Comparison of ENCODE assay signal across 26 cellular contexts in the genomic region with DNA sequence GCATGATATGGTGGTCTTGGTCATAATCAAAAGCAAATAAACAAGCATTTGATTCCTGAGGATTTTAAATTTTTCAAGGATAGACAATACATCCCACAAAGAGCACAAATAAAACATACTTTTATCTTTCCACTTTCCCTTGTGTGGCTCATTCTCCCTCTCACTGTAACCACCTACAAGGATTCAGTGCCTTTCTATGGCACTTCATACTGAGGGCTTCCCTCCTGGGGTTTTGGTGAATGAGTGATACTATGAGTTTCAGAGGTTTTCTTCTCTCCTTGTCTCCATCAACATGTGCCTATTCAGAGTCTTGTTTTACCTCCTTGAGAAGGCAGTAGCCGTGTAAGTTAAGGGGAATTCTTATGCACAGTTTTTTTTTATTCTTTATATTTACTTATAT.
DNase-seq lines count a peak whose midpoint lies in the region; ATAC-seq, FAIRE-seq and TF ChIP-seq lines count a peak whose summit lies in the region.
"Had no signal": no experiment of that assay in that cellular context is flagged by ENCODE, and none has a peak within 500 bp of the region (broad histone marks: within the 10 kb centered on the region; RNA-seq: fewer than 3 reads in every experiment).

No MANE protein-coding gene starts in this region.

- H3K56ac ChIP-seq in H1 (replicated peaks; ENCODE audit: insufficient read length, low read depth, low read length): no peak overlapping the region

- no peak for TF ChIP-seq RAD21 in H1 (IDR thresholded peaks at IDR 0.05 in 1 of 2, conservative IDR thresholded peaks at IDR 0.05 in 1 of 2; ENCODE audit: low read depth in 2 of 2, low read length in 2 of 2)

- H3K9me3 ChIP-seq in HUES64 (ENCODE audit: insufficient read depth, low read depth, low read length): no peaks in the 10 kb centered on the region
- no peaks in the 10 kb centered on the region for H3K9me3 ChIP-seq in H1 (ENCODE audit: insufficient read depth in 2 of 2, low read depth in 1 of 2, low read length in 1 of 2)
- no peaks in the 10 kb centered on the region for H3K9me3 ChIP-seq in neural progenitor cell (ENCODE audit: low read depth)
- no peaks in the 10 kb centered on the region for H3K9me3 ChIP-seq in gastrocnemius medialis
- H3K9me3 ChIP-seq: A549; BE2C; BLaER1 treated with 17β-estradiol and CSF1 and Interleukin-3, amounts not matched to agents 10 nM and 100 nM; HAP-1 had no signal

- H3K14ac ChIP-seq in H1 (ENCODE audit: insufficient read length): no peak overlapping the region

- H4K5ac ChIP-seq in H1 (ENCODE audit: insufficient read length, low read depth, low read length): peak overlapping the region; percentile 87

- no peak overlapping the region for H4K91ac ChIP-seq in H1 (replicated peaks; ENCODE audit: insufficient read length, low read length)

- no peaks in the 10 kb centered on the region for H3K27me3 Mint-ChIP-seq in neural progenitor cell (ENCODE audit: insufficient read depth, low read depth)
- H3K27me3 Mint-ChIP-seq: CD4-positive, alpha-beta T cell; CD8-positive, alpha-beta memory T cell had no signal

- H3K4me2 ChIP-seq in H1 (ENCODE audit: insufficient read depth in 1 of 2, low read depth in 2 of 2, low read length in 2 of 2): peak overlapping the region in 1 of 2 experiments; percentile 40; a peak in 1 of 4 replicates
- H3K4me2 ChIP-seq in neural progenitor cell: no peak overlapping the region
- H3K4me2 ChIP-seq: A549; BLaER1 treated with 17β-estradiol and CSF1 and Interleukin-3, amounts not matched to agents 10 nM and 100 nM had no signal

- H2BK12ac ChIP-seq in H1 (ENCODE audit: low read depth, low read length): no peak overlapping the region

- no peaks in the 10 kb centered on the region for H3K23me2 ChIP-seq in H1 (ENCODE audit: low read depth, low read length)

- H3K27ac ChIP-seq in HUES64 (ENCODE audit: low read depth, low read length) (peak overlapping the region; percentile 66; the same call in 1 of the 2 replicates), H1 (ENCODE audit: low read depth, low read length) (no peak overlapping the region), neural progenitor cell (peak overlapping the region; percentile 36), gastrocnemius medialis (no peak overlapping the region)
- H3K27ac ChIP-seq: A549; BLaER1 treated with 17β-estradiol and CSF1 and Interleukin-3, amounts not matched to agents 10 nM and 100 nM had no signal

- ATAC-seq in gastrocnemius medialis (no peak), GM21786 (IDR thresholded peaks at IDR 0.05; ENCODE audit: unreplicated experiment) (no peak)
- ATAC-seq: A549, GM12878 had no signal

- TF ChIP-seq POLR2A in H1 (IDR thresholded peaks at IDR 0.05; ENCODE audit: control extremely low read depth in 1 of 2, low read depth in 2 of 2, low read length in 2 of 2) (no peak), gastrocnemius medialis (IDR thresholded peaks at IDR 0.05) (no peak)

- no peak overlapping the region for H2AK5ac ChIP-seq in H1 (ENCODE audit: low read depth, low read length)

- H3K9ac ChIP-seq in HUES64 (ENCODE audit: low read depth, low read length) (no peak overlapping the region), H1 (replicated peaks in 1 of 4; ENCODE audit: extremely low read depth in 1 of 4, low read depth in 3 of 4, low read length in 3 of 4) (no peak overlapping the region), neural progenitor cell (no peak overlapping the region)
- H3K9ac ChIP-seq: BLaER1 treated with 17β-estradiol and CSF1 and Interleukin-3, amounts not matched to agents 10 nM and 100 nM had no signal

- CTCF ChIA-PET in H1 (lab: Charles Lee; ENCODE audit: partially characterized antibody): no interaction called here

- no peak overlapping the region for H3K4ac ChIP-seq in H1 (replicated peaks; ENCODE audit: insufficient read length, low read depth, low read length)

- H3K9me3 Mint-ChIP-seq in neural progenitor cell: no peaks in the 10 kb centered on the region
- H3K9me3 Mint-ChIP-seq: CD4-positive, alpha-beta T cell had no signal

- H3K4me1 Mint-ChIP-seq in neural progenitor cell: no peaks in the 10 kb centered on the region
- H3K4me1 Mint-ChIP-seq: CD14-positive monocyte; CD8-positive, alpha-beta memory T cell had no signal

- TF ChIP-seq EP300 in H1 (IDR thresholded peaks at IDR 0.05; ENCODE audit: borderline replicate concordance in 1 of 2, low read depth in 2 of 2, low read length in 2 of 2): no peak

- H3K4me3 ChIP-seq in H7 (ENCODE audit: insufficient read depth, low read depth, low read length): no peak overlapping the region
- no peak overlapping the region for H3K4me3 ChIP-seq in HUES64 (ENCODE audit: low read length)
- peak overlapping the region in 1 of 4 experiments; percentile 13; a peak in 1 of 8 replicates for H3K4me3 ChIP-seq in H1 (ENCODE audit: extremely low read depth in 1 of 4, insufficient read depth in 2 of 4, low read depth in 3 of 4, low read length in 4 of 4)
- H3K4me3 ChIP-seq in neural progenitor cell: no peak overlapping the region
- no peak overlapping the region for H3K4me3 ChIP-seq in gastrocnemius medialis
- H3K4me3 ChIP-seq: A549; BLaER1 treated with 17β-estradiol and CSF1 and Interleukin-3, amounts not matched to agents 10 nM and 100 nM; GM12878; HAP-1 had no signal

- no peaks in the 10 kb centered on the region for H3K36me3 Mint-ChIP-seq in neural progenitor cell
- H3K36me3 Mint-ChIP-seq: CD14-positive monocyte; CD8-positive, alpha-beta memory T cell had no signal

- no peak overlapping the region for H2BK15ac ChIP-seq in H1 (ENCODE audit: low read length)

- peak overlapping the region; percentile 22; the same call in 1 of the 2 replicates for H2BK5ac ChIP-seq in H1 (ENCODE audit: low read depth, low read length)

- in situ Hi-C loops in gastrocnemius medialis (cut with MboI; ENCODE audit: low sequenced_read_pairs in 4 of 4): no loop called here

- H3K23ac ChIP-seq in H1 (ENCODE audit: insufficient read length): no peak overlapping the region

- H3K79me1 ChIP-seq in H1 (ENCODE audit: low read depth, low read length): no peaks in the 10 kb centered on the region

- H3K4me3 Mint-ChIP-seq in neural progenitor cell: no peak overlapping the region
- H3K4me3 Mint-ChIP-seq: CD14-positive monocyte; CD4-positive, alpha-beta T cell; CD8-positive, alpha-beta memory T cell had no signal

- FAIRE-seq in H1 (lab: Jason Lieb, UNC): no peak
- FAIRE-seq: A549, D721Med, GM12878, GM19239 had no signal

- no peak overlapping the region for H2BK20ac ChIP-seq in H1 (ENCODE audit: low read length)

- no peak overlapping the region for H2BK120ac ChIP-seq in H1 (replicated peaks; ENCODE audit: low read depth, low read length)

- POLR2A ChIA-PET in H1 (lab: Charles Lee; ENCODE audit: partially characterized antibody): no interaction called here

- H4K20me1 ChIP-seq in H1 (replicated peaks in 1 of 2; ENCODE audit: control insufficient read depth in 1 of 2, insufficient read depth in 2 of 2, low read length in 2 of 2): no peaks in the 10 kb centered on the region
- H4K20me1 ChIP-seq in neural progenitor cell (ENCODE audit: low read depth): no peaks in the 10 kb centered on the region
- H4K20me1 ChIP-seq: BLaER1 treated with 17β-estradiol and CSF1 and Interleukin-3, amounts not matched to agents 10 nM and 100 nM had no signal

- H3K4me1 ChIP-seq in HUES64 (ENCODE audit: insufficient read depth, low read length): peaks cover 20% of the 10 kb centered on the region
- H3K4me1 ChIP-seq in H1 (replicated peaks in 1 of 4; ENCODE audit: control insufficient read depth in 3 of 4, insufficient read depth in 4 of 4, low read length in 3 of 4): peaks cover 0 to 11% (median 0%) of the 10 kb centered on the region in 4 experiments; a peak in 1 of 7 replicates
- H3K4me1 ChIP-seq in neural progenitor cell: no peaks in the 10 kb centered on the region
- no peaks in the 10 kb centered on the region for H3K4me1 ChIP-seq in gastrocnemius medialis
- H3K4me1 ChIP-seq: A549; BE2C; BLaER1 treated with 17β-estradiol and CSF1 and Interleukin-3, amounts not matched to agents 10 nM and 100 nM; HAP-1 had no signal

- H2AFZ ChIP-seq in H1 (ENCODE audit: low read length) (no peak overlapping the region), neural progenitor cell (replicated peaks) (no peak overlapping the region)

- no peaks in the 10 kb centered on the region for H3F3A ChIP-seq in neural progenitor cell (ENCODE audit: low read depth)

- DNase-seq in H7: peak; percentile 2
- DNase-seq in H1 (ENCODE audit: low read depth in 1 of 2, low spot score in 2 of 2): no peak
- DNase-seq in neural progenitor cell (ENCODE audit: low spot score): peak; percentile 17
- no peak for DNase-seq in NCI-H1048 (lab: John Stamatoyannopoulos, UW)
- DNase-seq in gastrocnemius medialis: no peak
- DNase-seq in HCEC 1CT: no peak
- DNase-seq: 8988T; ACHN; AML-193; BE2C; CD4-positive, alpha-beta T cell; CD8-positive, alpha-beta memory T cell; DMS 273 treated with DMSO at 0.1 percent for 48 hours; DMS79; EL; GDM1; GOT3 had no signal

- no peak overlapping the region for H4K8ac ChIP-seq in H1 (ENCODE audit: extremely low read depth, insufficient read depth, low read length)

- no peaks in the 10 kb centered on the region for H3K36me3 ChIP-seq in H7 (replicated peaks; ENCODE audit: control insufficient read depth, insufficient read depth, low read length)
- no peaks in the 10 kb centered on the region for H3K36me3 ChIP-seq in HUES64 (ENCODE audit: insufficient read depth, low read length)
- H3K36me3 ChIP-seq in H1 (ENCODE audit: control insufficient read depth in 2 of 4, insufficient read depth in 4 of 4, low read length in 3 of 4): no peaks in the 10 kb centered on the region
- H3K36me3 ChIP-seq in neural progenitor cell: no peaks in the 10 kb centered on the region
- no peaks in the 10 kb centered on the region for H3K36me3 ChIP-seq in gastrocnemius medialis
- H3K36me3 ChIP-seq: BE2C; BLaER1 treated with 17β-estradiol and CSF1 and Interleukin-3, amounts not matched to agents 10 nM and 100 nM; HAP-1 had no signal

- H3K27me3 ChIP-seq in H7 (ENCODE audit: control insufficient read depth, insufficient read depth, low read length) (no peaks in the 10 kb centered on the region), HUES64 (ENCODE audit: insufficient read depth, low read length) (no peaks in the 10 kb centered on the region), H1 (replicated peaks in 1 of 4; ENCODE audit: control insufficient read depth in 3 of 4, extremely low read depth in 1 of 4, insufficient read depth in 3 of 4, low read length in 3 of 4) (no peaks in the 10 kb centered on the region), neural progenitor cell (no peaks in the 10 kb centered on the region), gastrocnemius medialis (no peaks in the 10 kb centered on the region)
- H3K27me3 ChIP-seq: BE2C; BLaER1 treated with 17β-estradiol and CSF1 and Interleukin-3, amounts not matched to agents 10 nM and 100 nM had no signal

- no peak overlapping the region for H3K18ac ChIP-seq in H1 (ENCODE audit: extremely low read depth, low read length)

- H3K27ac Mint-ChIP-seq in neural progenitor cell: no peak overlapping the region
- H3K27ac Mint-ChIP-seq: CD14-positive monocyte; CD4-positive, alpha-beta T cell; CD8-positive, alpha-beta memory T cell had no signal

- intact Hi-C loops in gastrocnemius medialis (cut with DNase I; ENCODE audit: low total_unique reads): no loop called here

- no CpG with 5 or more reads among the region's 1 CpG for WGBS in HUES64
- WGBS in H1 (ENCODE audit: extremely low coverage in 1 of 2, insufficient coverage in 1 of 2, insufficient read length in 1 of 2, insufficient replicate concordance in 2 of 2, low coverage in 1 of 2, low lambda C conversion rate in 2 of 2, missing lambda C conversion rate in 1 of 2), 2 experiments: 65% methylated on average over 1 of the region's 1 CpG; no CpG with 5 or more reads in 1 of the 2 experiments

- no peak for TF ChIP-seq CTCF in H1 (IDR thresholded peaks at IDR 0.05; ENCODE audit: control extremely low read depth in 1 of 3, insufficient read depth in 1 of 3, low read depth in 1 of 3, low read length in 3 of 3)
- TF ChIP-seq CTCF in neural progenitor cell (IDR thresholded peaks at IDR 0.05): no peak
- TF ChIP-seq CTCF in gastrocnemius medialis (IDR thresholded peaks at IDR 0.05 in 4 of 5, conservative IDR thresholded peaks at IDR 0.05 in 1 of 5): no peak

- H3K79me2 ChIP-seq in H1 (ENCODE audit: control insufficient read depth in 1 of 2, insufficient read depth in 2 of 2, low read length in 2 of 2): no peaks in the 10 kb centered on the region
- H3K79me2 ChIP-seq in neural progenitor cell (ENCODE audit: low read depth): no peaks in the 10 kb centered on the region

Comparison
In these comparisons a context has a peak if more than half of its experiments do, and no peak if none do; other contexts are left out.
1. DNase-seq: peak in H7 (single experiment) and neural progenitor cell (single experiment); none in H1 (0 of 2), NCI-H1048 (single experiment), gastrocnemius medialis (0 of 2) and HCEC 1CT (single experiment).
2. H3K27ac ChIP-seq: peak in HUES64 (single experiment) and neural progenitor cell (single experiment); none in H1 (single experiment) and gastrocnemius medialis (0 of 4).